20 cellular contexts compared by ENCODE assay signal in genomic region chr20:19660808-19661378, GRCh38.
"Had no signal": no experiment of that assay in that cellular context is flagged by ENCODE, and none has a peak within 500 bp of the region (broad histone marks: within the 10 kb centered on the region; RNA-seq: fewer than 3 reads in every experiment).

No MANE protein-coding gene starts in this region.

- H3K9me3 ChIP-seq: prostate gland, right lobe of liver, spleen, testis, transverse colon had no signal

- H3K9ac ChIP-seq: neural progenitor cell, parathyroid adenoma had no signal

- FAIRE-seq: keratinocyte had no signal

- H3K4me3 ChIP-seq: lung, neural progenitor cell, prostate gland, right lobe of liver, spleen, testis, transverse colon had no signal

- H3K4me2 ChIP-seq: neural progenitor cell had no signal

- H3K79me2 ChIP-seq: parathyroid adenoma had no signal

- H2AFZ ChIP-seq: neural progenitor cell had no signal

- H3K4me1 ChIP-seq: foreskin keratinocyte, neural progenitor cell, prostate gland, right lobe of liver, transverse colon had no signal

- H3K27ac ChIP-seq: foreskin keratinocyte, neural progenitor cell, parathyroid adenoma, prostate gland, right lobe of liver, spleen, testis, transverse colon had no signal

- H3K27ac Mint-ChIP-seq: immature natural killer cell; neural progenitor cell; stimulated activated naive B cell treated with anti-CD40 and anti-IgM and Interleukin-4, amounts not matched to agents 10 μg/mL and 1 μg/mL and 100 μg/mL, for 72 hours; stimulated activated naive CD8-positive, alpha-beta T cell treated with anti-CD3 and anti-CD28 coated beads, Interleukin-15, amount 100 ng/mL, for 72 hours had no signal

- H3K36me3 ChIP-seq: neural progenitor cell, prostate gland, right lobe of liver, spleen, transverse colon had no signal

- H3K27me3 ChIP-seq: right lobe of liver, testis, transverse colon had no signal

- H3K4me3 Mint-ChIP-seq: immature natural killer cell; neural progenitor cell; stimulated activated naive B cell treated with anti-CD40 and anti-IgM and Interleukin-4, amounts not matched to agents 10 μg/mL and 1 μg/mL and 100 μg/mL, for 72 hours; stimulated activated naive CD8-positive, alpha-beta T cell treated with anti-CD3 and anti-CD28 coated beads, Interleukin-15, amount 100 ng/mL, for 72 hours had no signal

- H3K9me3 Mint-ChIP-seq: immature natural killer cell; neural progenitor cell; stimulated activated naive CD8-positive, alpha-beta T cell treated with anti-CD3 and anti-CD28 coated beads, Interleukin-15, amount 100 ng/mL, for 72 hours had no signal

- H3K36me3 Mint-ChIP-seq: immature natural killer cell, neural progenitor cell had no signal

- DNase-seq: effector memory CD4-positive, alpha-beta T cell; erythroblast; foreskin keratinocyte; immature natural killer cell; left cardiac atrium; left ventricle myocardium superior; right lobe of liver; spleen; stimulated activated CD4-positive, alpha-beta T cell treated with anti-CD3 and anti-CD28 coated beads, Interleukin-15, amount 100 ng/mL, for 24 hours; stimulated activated CD4-positive, alpha-beta T cell treated with anti-CD3 and anti-CD28 coated beads, Interleukin-2, amount 100 ng/mL, for 24 hours; stimulated activated CD4-positive, alpha-beta T cell treated with anti-CD3 and anti-CD28 coated beads, Interleukin-4, amount 100 ng/mL, for 4 hours; stimulated activated naive B cell treated with anti-CD40 and anti-IgM and Interleukin-4, amounts not matched to agents 10 μg/mL and 1 μg/mL and 100 μg/mL, for 72 hours; stimulated activated naive CD8-positive, alpha-beta T cell treated with anti-CD3 and anti-CD28 coated beads, Interleukin-15, amount 100 ng/mL, for 72 hours; transverse colon had no signal
